1 cellular context compared by ENCODE assay signal in the genomic region with DNA sequence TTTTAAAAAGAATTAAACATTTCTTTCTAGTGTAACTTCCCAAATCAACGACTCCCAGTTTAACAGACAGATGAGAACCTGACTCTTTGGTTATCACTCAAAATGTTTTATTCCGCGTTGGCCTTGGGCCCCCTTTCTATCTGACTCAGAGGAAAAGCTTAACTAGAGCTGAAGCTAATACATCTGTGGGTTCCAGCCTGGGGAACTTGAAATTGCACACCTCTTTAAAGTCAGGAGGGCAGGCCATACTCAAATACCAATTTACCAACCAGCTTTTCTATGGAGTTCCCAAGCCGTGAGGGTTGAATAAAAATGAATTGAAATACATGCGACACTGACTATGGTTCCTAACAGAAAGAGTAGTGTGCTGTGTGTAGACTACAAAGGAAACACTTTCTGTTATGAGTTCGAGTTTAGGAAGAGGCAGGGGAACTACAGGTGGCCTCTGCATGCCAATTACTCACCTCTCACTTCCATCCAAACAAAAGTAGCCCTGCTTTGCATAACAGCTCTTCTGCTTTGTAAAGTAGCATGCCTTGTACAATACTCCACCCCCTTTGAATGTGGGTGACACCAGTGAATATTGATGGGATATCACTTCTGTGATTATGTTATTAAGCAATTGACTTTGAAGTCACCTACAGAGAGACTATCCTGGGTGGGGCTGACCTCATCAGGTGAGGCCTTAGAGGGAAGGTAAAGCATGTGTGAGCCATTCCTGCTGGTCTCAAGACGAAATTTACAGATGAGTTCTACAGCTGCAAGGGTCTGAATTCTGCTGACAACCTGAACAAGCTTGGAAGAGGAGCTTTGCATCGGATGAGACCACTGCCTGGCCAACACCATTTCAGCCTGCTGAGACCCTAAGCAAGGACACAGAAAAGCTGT.
TF ChIP-seq lines count a peak whose summit lies in the region.

No MANE protein-coding gene starts in this region.

TF ChIP-seq in GM12878, 131 proteins besides CTCF, POLR2A, EP300 and RAD21 (continued from another document):
- TF ChIP-seq, protein P1, sequence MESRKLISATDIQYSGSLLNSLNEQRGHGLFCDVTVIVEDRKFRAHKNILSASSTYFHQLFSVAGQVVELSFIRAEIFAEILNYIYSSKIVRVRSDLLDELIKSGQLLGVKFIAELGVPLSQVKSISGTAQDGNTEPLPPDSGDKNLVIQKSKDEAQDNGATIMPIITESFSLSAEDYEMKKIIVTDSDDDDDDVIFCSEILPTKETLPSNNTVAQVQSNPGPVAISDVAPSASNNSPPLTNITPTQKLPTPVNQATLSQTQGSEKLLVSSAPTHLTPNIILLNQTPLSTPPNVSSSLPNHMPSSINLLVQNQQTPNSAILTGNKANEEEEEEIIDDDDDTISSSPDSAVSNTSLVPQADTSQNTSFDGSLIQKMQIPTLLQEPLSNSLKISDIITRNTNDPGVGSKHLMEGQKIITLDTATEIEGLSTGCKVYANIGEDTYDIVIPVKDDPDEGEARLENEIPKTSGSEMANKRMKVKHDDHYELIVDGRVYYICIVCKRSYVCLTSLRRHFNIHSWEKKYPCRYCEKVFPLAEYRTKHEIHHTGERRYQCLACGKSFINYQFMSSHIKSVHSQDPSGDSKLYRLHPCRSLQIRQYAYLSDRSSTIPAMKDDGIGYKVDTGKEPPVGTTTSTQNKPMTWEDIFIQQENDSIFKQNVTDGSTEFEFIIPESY (IDR thresholded peaks at IDR 0.05), result no peak
- TF ChIP-seq, protein P2, sequence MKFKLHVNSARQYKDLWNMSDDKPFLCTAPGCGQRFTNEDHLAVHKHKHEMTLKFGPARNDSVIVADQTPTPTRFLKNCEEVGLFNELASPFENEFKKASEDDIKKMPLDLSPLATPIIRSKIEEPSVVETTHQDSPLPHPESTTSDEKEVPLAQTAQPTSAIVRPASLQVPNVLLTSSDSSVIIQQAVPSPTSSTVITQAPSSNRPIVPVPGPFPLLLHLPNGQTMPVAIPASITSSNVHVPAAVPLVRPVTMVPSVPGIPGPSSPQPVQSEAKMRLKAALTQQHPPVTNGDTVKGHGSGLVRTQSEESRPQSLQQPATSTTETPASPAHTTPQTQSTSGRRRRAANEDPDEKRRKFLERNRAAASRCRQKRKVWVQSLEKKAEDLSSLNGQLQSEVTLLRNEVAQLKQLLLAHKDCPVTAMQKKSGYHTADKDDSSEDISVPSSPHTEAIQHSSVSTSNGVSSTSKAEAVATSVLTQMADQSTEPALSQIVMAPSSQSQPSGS (IDR thresholded peaks at IDR 0.05; ENCODE audit: low read length), result no peak
- TF ChIP-seq IKZF2 (IDR thresholded peaks at IDR 0.05), result no peak
- TF ChIP-seq NFYA (IDR thresholded peaks at IDR 0.05; ENCODE audit: borderline replicate concordance, low read depth, low read length), result no peak
- TF ChIP-seq SPI1 (IDR thresholded peaks at IDR 0.05; ENCODE audit: borderline replicate concordance, insufficient read depth, low read depth, low read length), result peak; percentile 60; the same call in 1 of the 2 replicates
- TF ChIP-seq GABPA (IDR thresholded peaks at IDR 0.05; ENCODE audit: low read depth), result 0 out of 2 replicates have a peak, but pooled peaks have one; percentile 10
- TF ChIP-seq, protein P3, sequence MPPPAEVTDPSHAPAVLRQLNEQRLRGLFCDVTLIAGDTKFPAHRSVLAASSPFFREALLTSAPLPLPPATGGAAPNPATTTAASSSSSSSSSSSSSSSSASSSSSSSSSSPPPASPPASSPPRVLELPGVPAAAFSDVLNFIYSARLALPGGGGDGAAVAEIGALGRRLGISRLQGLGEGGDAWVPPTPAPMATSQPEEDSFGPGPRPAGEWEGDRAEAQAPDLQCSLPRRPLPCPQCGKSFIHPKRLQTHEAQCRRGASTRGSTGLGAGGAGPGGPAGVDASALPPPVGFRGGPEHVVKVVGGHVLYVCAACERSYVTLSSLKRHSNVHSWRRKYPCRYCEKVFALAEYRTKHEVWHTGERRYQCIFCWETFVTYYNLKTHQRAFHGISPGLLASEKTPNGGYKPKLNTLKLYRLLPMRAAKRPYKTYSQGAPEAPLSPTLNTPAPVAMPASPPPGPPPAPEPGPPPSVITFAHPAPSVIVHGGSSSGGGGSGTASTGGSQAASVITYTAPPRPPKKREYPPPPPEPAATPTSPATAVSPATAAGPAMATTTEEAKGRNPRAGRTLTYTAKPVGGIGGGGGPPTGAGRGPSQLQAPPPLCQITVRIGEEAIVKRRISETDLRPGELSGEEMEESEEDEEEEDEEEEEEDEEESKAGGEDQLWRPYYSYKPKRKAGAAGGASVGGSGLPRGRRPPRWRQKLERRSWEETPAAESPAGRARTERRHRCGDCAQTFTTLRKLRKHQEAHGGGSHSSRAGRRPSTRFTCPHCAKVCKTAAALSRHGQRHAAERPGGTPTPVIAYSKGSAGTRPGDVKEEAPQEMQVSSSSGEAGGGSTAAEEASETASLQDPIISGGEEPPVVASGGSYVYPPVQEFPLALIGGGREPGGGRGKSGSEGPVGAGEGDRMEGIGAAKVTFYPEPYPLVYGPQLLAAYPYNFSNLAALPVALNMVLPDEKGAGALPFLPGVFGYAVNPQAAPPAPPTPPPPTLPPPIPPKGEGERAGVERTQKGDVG (CRISPR knock-in tag; IDR thresholded peaks at IDR 0.05), result no peak
- TF ChIP-seq STAT1 (conservative IDR thresholded peaks at IDR 0.05), result no peak
- no peak for TF ChIP-seq RAD51 (IDR thresholded peaks at IDR 0.05)
- peak; percentile 64 for TF ChIP-seq PKNOX1 (IDR thresholded peaks at IDR 0.05)
- TF ChIP-seq MYC (IDR thresholded peaks at IDR 0.05; ENCODE audit: insufficient read depth, insufficient read length, insufficient replicate concordance, low read length, severe bottlenecking), result no peak
- no peak for TF ChIP-seq ZNF207 (IDR thresholded peaks at IDR 0.05; ENCODE audit: borderline replicate concordance)
- TF ChIP-seq RBBP5 (conservative IDR thresholded peaks at IDR 0.05), result no peak
- no peak for TF ChIP-seq TARDBP (IDR thresholded peaks at IDR 0.05; ENCODE audit: borderline replicate concordance)
- no peak for TF ChIP-seq SMC3 (IDR thresholded peaks at IDR 0.05; ENCODE audit: borderline replicate concordance, low read length)
- no peak for TF ChIP-seq CBFB (IDR thresholded peaks at IDR 0.05; ENCODE audit: low read depth)
- TF ChIP-seq JUNB (IDR thresholded peaks at IDR 0.05), result peak; percentile 58
- TF ChIP-seq EGR1 (IDR thresholded peaks at IDR 0.05; ENCODE audit: borderline replicate concordance in 1 of 2, low read depth in 2 of 2, low read length in 2 of 2), result no peak
- no peak for TF ChIP-seq ZNF592 (IDR thresholded peaks at IDR 0.05)
- no peak for TF ChIP-seq SRF (IDR thresholded peaks at IDR 0.05; ENCODE audit: low read depth in 2 of 2, low read length in 2 of 2)
- TF ChIP-seq KLF5 (IDR thresholded peaks at IDR 0.05; ENCODE audit: partially characterized antibody), result no peak
- TF ChIP-seq NFIC (IDR thresholded peaks at IDR 0.05; ENCODE audit: low read depth, low read length), result peak; percentile 45; the same call in 1 of the 2 replicates
- TF ChIP-seq HDAC2 (IDR thresholded peaks at IDR 0.05), result no peak
- peak; percentile 6; the same call in 1 of the 2 replicates for TF ChIP-seq RUNX3 (IDR thresholded peaks at IDR 0.05; ENCODE audit: low read length)
- no peak for TF ChIP-seq EED (IDR thresholded peaks at IDR 0.05; ENCODE audit: low read depth)
- TF ChIP-seq BCL3 (IDR thresholded peaks at IDR 0.05; ENCODE audit: borderline replicate concordance, insufficient read depth, low read depth, low read length, poor library complexity, severe bottlenecking), result no peak
- no peak for TF ChIP-seq RFX5 (IDR thresholded peaks at IDR 0.05; ENCODE audit: low read depth, low read length)
- no peak for TF ChIP-seq ELK1 (IDR thresholded peaks at IDR 0.05; ENCODE audit: low read depth, low read length)
- TF ChIP-seq TAF1 (IDR thresholded peaks at IDR 0.05; ENCODE audit: borderline replicate concordance, low read depth, low read length), result no peak
- TF ChIP-seq IRF5 (IDR thresholded peaks at IDR 0.05; ENCODE audit: borderline replicate concordance), result no peak
- TF ChIP-seq, protein P4, sequence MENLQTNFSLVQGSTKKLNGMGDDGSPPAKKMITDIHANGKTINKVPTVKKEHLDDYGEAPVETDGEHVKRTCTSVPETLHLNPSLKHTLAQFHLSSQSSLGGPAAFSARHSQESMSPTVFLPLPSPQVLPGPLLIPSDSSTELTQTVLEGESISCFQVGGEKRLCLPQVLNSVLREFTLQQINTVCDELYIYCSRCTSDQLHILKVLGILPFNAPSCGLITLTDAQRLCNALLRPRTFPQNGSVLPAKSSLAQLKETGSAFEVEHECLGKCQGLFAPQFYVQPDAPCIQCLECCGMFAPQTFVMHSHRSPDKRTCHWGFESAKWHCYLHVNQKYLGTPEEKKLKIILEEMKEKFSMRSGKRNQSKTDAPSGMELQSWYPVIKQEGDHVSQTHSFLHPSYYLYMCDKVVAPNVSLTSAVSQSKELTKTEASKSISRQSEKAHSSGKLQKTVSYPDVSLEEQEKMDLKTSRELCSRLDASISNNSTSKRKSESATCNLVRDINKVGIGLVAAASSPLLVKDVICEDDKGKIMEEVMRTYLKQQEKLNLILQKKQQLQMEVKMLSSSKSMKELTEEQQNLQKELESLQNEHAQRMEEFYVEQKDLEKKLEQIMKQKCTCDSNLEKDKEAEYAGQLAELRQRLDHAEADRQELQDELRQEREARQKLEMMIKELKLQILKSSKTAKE (IDR thresholded peaks at IDR 0.05; ENCODE audit: low read depth, poor library complexity, severe bottlenecking), result no peak
- no peak for TF ChIP-seq ZNF274 (IDR thresholded peaks at IDR 0.05; ENCODE audit: insufficient read depth, insufficient read length)
- TF ChIP-seq MXI1 (IDR thresholded peaks at IDR 0.05; ENCODE audit: low read depth, low read length), result no peak
- peak; percentile 29; the same call in 1 of the 2 replicates for TF ChIP-seq FOXM1 (IDR thresholded peaks at IDR 0.05; ENCODE audit: low read depth, low read length)
- TF ChIP-seq KDM1A (IDR thresholded peaks at IDR 0.05; ENCODE audit: borderline replicate concordance), result no peak
- TF ChIP-seq NR2C1 (IDR thresholded peaks at IDR 0.05), result no peak
- TF ChIP-seq IRF4 (IDR thresholded peaks at IDR 0.05; ENCODE audit: low read depth, low read length), result no peak
- TF ChIP-seq ETV6 (conservative IDR thresholded peaks at IDR 0.05 in 1 of 2, IDR thresholded peaks at IDR 0.05 in 1 of 2; ENCODE audit: borderline replicate concordance in 1 of 2, low read depth in 1 of 2), result peak in 1 of 2 experiments; percentile 50; a peak in 1 of 4 replicates
- TF ChIP-seq CREB1 (IDR thresholded peaks at IDR 0.05; ENCODE audit: low read depth), result no peak
- no peak for TF ChIP-seq PML (IDR thresholded peaks at IDR 0.05; ENCODE audit: low read length)
TF ChIP-seq in GM12878: peak in this region for 9.
